Comparison of ENCODE assay signal across 22 cellular contexts in genomic region chr22:47191630-47192105, GRCh38.
A peak's percentile ranks its signal among the peaks of the same experiment; 100 is the strongest.
DNase-seq lines count a peak whose midpoint lies in the region; ATAC-seq, FAIRE-seq and TF ChIP-seq lines count a peak whose summit lies in the region.
"Had no signal": no experiment of that assay in that cellular context is flagged by ENCODE, and none has a peak within 500 bp of the region (broad histone marks: within the 10 kb centered on the region; RNA-seq: fewer than 3 reads in every experiment).

No MANE protein-coding gene starts in this region.

- no peak for TF ChIP-seq RAD21 in HepG2 (CRISPR knock-in tag; IDR thresholded peaks at IDR 0.05)

- WGBS in HepG2 (ENCODE audit: low lambda C conversion rate): 44% methylated on average over 4 of the region's 5 CpGs
- WGBS in right lobe of liver (ENCODE audit: insufficient coverage, low coverage, low lambda C conversion rate, missing lambda C conversion rate): 70% methylated on average over 4 of the region's 5 CpGs

- H3K27ac ChIP-seq in HepG2 (ENCODE audit: extremely low read length, insufficient read depth, low read length) (no peak overlapping the region), right lobe of liver (no peak overlapping the region), astrocyte (ENCODE audit: low read depth, low read length) (no peak overlapping the region)
- no peak overlapping the region for H3K27ac ChIP-seq in effector memory CD4-positive, alpha-beta T cell (ENCODE audit: insufficient read depth, low read length, poor library complexity, severe bottlenecking)
- H3K27ac ChIP-seq: A549; BLaER1 treated with 17β-estradiol and CSF1 and Interleukin-3, amounts not matched to agents 10 nM and 100 nM had no signal

- no peak for TF ChIP-seq CTCF in HepG2 (CRISPR knock-in tag; IDR thresholded peaks at IDR 0.05)
- no peak for TF ChIP-seq CTCF in right lobe of liver (IDR thresholded peaks at IDR 0.05)
- no peak for TF ChIP-seq CTCF in astrocyte (IDR thresholded peaks at IDR 0.05; ENCODE audit: insufficient read depth, low read depth, low read length)
- no peak for TF ChIP-seq CTCF in GM10248 (IDR thresholded peaks at IDR 0.05; ENCODE audit: control extremely low read depth, extremely low read depth, low read depth, missing control alignments)

- in situ Hi-C loops in HepG2 (cut with HindIII; ENCODE audit: extremely low pct_ligation_motif_present, low pct_unique_long_range_greater_than_20kb): no loop called here

- no peak overlapping the region for H3K4me3 ChIP-seq in HepG2 (replicated peaks in 1 of 3; ENCODE audit: insufficient read depth in 1 of 3, low read depth in 2 of 3, low read length in 3 of 3)
- no peak overlapping the region for H3K4me3 ChIP-seq in right lobe of liver
- no peak overlapping the region for H3K4me3 ChIP-seq in astrocyte (ENCODE audit: insufficient read depth, low read depth, low read length)
- H3K4me3 ChIP-seq in effector memory CD4-positive, alpha-beta T cell (ENCODE audit: insufficient read depth, low read depth, low read length, poor library complexity, severe bottlenecking): no peak overlapping the region
- H3K4me3 ChIP-seq: A549; BLaER1 treated with 17β-estradiol and CSF1 and Interleukin-3, amounts not matched to agents 10 nM and 100 nM; HAP-1 had no signal

- H3K79me2 ChIP-seq in HepG2 (ENCODE audit: insufficient read depth, low read length) (no peaks in the 10 kb centered on the region), astrocyte (ENCODE audit: insufficient read depth, low read length) (no peaks in the 10 kb centered on the region)

- FAIRE-seq in HepG2 (lab: Jason Lieb, UNC) (no peak), astrocyte (lab: Jason Lieb, UNC) (no peak)
- FAIRE-seq: A549, GM12892, H54 had no signal

- H4K20me1 ChIP-seq in HepG2 (ENCODE audit: insufficient read depth, low read length) (no peaks in the 10 kb centered on the region), astrocyte (ENCODE audit: insufficient read depth, low read length) (no peaks in the 10 kb centered on the region)

- POLR2A ChIA-PET in HepG2 (lab: Yijun Ruan, JAX) (no interaction called here), GM10248 (lab: Yijun Ruan, JAX) (no interaction called here)

- H3K36me3 ChIP-seq in HepG2 (replicated peaks in 1 of 2; ENCODE audit: control insufficient read depth in 1 of 2, insufficient read depth in 2 of 2, low read length in 2 of 2): no peaks in the 10 kb centered on the region
- H3K36me3 ChIP-seq in right lobe of liver: no peaks in the 10 kb centered on the region
- H3K36me3 ChIP-seq in astrocyte (ENCODE audit: insufficient read depth, low read length): no peaks in the 10 kb centered on the region
- H3K36me3 ChIP-seq in effector memory CD4-positive, alpha-beta T cell (ENCODE audit: control insufficient read depth, insufficient read depth, low read length): no peaks in the 10 kb centered on the region
- H3K36me3 ChIP-seq: BE2C; BLaER1 treated with 17β-estradiol and CSF1 and Interleukin-3, amounts not matched to agents 10 nM and 100 nM; HAP-1 had no signal

- no peaks in the 10 kb centered on the region for H3K4me1 Mint-ChIP-seq in astrocyte (ENCODE audit: low read depth, unreplicated experiment)
- peaks cover 2% of the 10 kb centered on the region for H3K4me1 Mint-ChIP-seq in memory B cell
- H3K4me1 Mint-ChIP-seq: CD14-positive monocyte; CD8-positive, alpha-beta memory T cell had no signal

- no peak for TF ChIP-seq POLR2A in HepG2 (IDR thresholded peaks at IDR 0.05; ENCODE audit: insufficient read depth in 1 of 2, low read depth in 2 of 2, low read length in 2 of 2)
- no peak for TF ChIP-seq POLR2A in right lobe of liver (IDR thresholded peaks at IDR 0.05)

- DNase-seq in HepG2 (ENCODE audit: low spot score): no peak
- DNase-seq in right lobe of liver: no peak
- no peak for DNase-seq in astrocyte (ENCODE audit: low read depth)
- DNase-seq in memory B cell (ENCODE audit: low spot score in 2 of 2): no peak
- no peak for DNase-seq in effector memory CD4-positive, alpha-beta T cell
- DNase-seq in D341Med (ENCODE audit: low spot score): no peak
- DNase-seq in GM10248 (ENCODE audit: extremely low spot score): no peak
- DNase-seq: 8988T, ACHN, AML-193, BE2C, DMS79 treated with DMSO at 0.1 percent for 48 hours, GF-D8, GOT3 had no signal

- intact Hi-C loops in HepG2 (cut with micrococcal nuclease; ENCODE audit: unreplicated experiment) (no loop called here), right lobe of liver (cut with DNase I) (no loop called here)

- peaks cover 7% of the 10 kb centered on the region for H3K9me3 Mint-ChIP-seq in astrocyte (ENCODE audit: unreplicated experiment)
- no peaks in the 10 kb centered on the region for H3K9me3 Mint-ChIP-seq in memory B cell
- H3K9me3 Mint-ChIP-seq: CD4-positive, alpha-beta T cell had no signal

- no peak overlapping the region for H2AFZ ChIP-seq in HepG2 (ENCODE audit: low read length)
- H2AFZ ChIP-seq in astrocyte (ENCODE audit: low read depth, low read length): no peak overlapping the region

- BruUV-seq in HepG2 (replicated peaks; lab: Mats Ljungman, UMichigan): no TSS peak

- H3K9me3 ChIP-seq in HepG2 (ENCODE audit: low read length) (no peaks in the 10 kb centered on the region), right lobe of liver (no peaks in the 10 kb centered on the region), astrocyte (ENCODE audit: insufficient read depth, low read depth, low read length) (no peaks in the 10 kb centered on the region)
- no peaks in the 10 kb centered on the region for H3K9me3 ChIP-seq in effector memory CD4-positive, alpha-beta T cell (ENCODE audit: control insufficient read depth, low read length)
- H3K9me3 ChIP-seq: A549, BE2C, HAP-1 had no signal

- ATAC-seq in HepG2 (no peak), right lobe of liver (no peak), memory B cell (ENCODE audit: low read depth) (no peak)
- ATAC-seq: A549 had no signal

- H3K36me3 Mint-ChIP-seq in astrocyte (ENCODE audit: low read depth, unreplicated experiment) (no peaks in the 10 kb centered on the region), memory B cell (peaks cover 1% of the 10 kb centered on the region)
- H3K36me3 Mint-ChIP-seq: CD14-positive monocyte; CD8-positive, alpha-beta memory T cell had no signal

- no peak overlapping the region for H3K4me3 Mint-ChIP-seq in astrocyte (ENCODE audit: unreplicated experiment)
- no peak overlapping the region for H3K4me3 Mint-ChIP-seq in memory B cell
- H3K4me3 Mint-ChIP-seq: CD14-positive monocyte; CD4-positive, alpha-beta T cell; CD8-positive, alpha-beta memory T cell had no signal

- CTCF ChIA-PET in HepG2 (lab: Yijun Ruan, JAX; ENCODE audit: low intra/inter-chr PET ratio, low total read pairs): no interaction called here
- CTCF ChIA-PET in GM10248 (lab: Yijun Ruan, JAX): no interaction called here

- no peak overlapping the region for H3K9ac ChIP-seq in HepG2 (ENCODE audit: insufficient read depth, low read depth, low read length)
- H3K9ac ChIP-seq in astrocyte (ENCODE audit: low read length): no peak overlapping the region
- H3K9ac ChIP-seq: BLaER1 treated with 17β-estradiol and CSF1 and Interleukin-3, amounts not matched to agents 10 nM and 100 nM had no signal

- H3K27me3 Mint-ChIP-seq in astrocyte (ENCODE audit: low read depth, unreplicated experiment) (peaks cover 16% of the 10 kb centered on the region), memory B cell (no peaks in the 10 kb centered on the region)
- H3K27me3 Mint-ChIP-seq: CD4-positive, alpha-beta T cell had no signal

- H3K27ac Mint-ChIP-seq in astrocyte (ENCODE audit: unreplicated experiment) (peak overlapping the region; percentile 53), memory B cell (peak overlapping the region; percentile 43)
- H3K27ac Mint-ChIP-seq: CD4-positive, alpha-beta T cell; CD8-positive, alpha-beta memory T cell had no signal

- peaks cover 3 to 26% of the 10 kb centered on the region in 2 experiments; a peak in 4 of 5 replicates for H3K27me3 ChIP-seq in HepG2 (ENCODE audit: control insufficient read depth in 1 of 2, insufficient read depth in 2 of 2, low read length in 2 of 2)
- H3K27me3 ChIP-seq in right lobe of liver: no peaks in the 10 kb centered on the region
- no peaks in the 10 kb centered on the region for H3K27me3 ChIP-seq in astrocyte (ENCODE audit: insufficient read depth, low read length)
- H3K27me3 ChIP-seq in effector memory CD4-positive, alpha-beta T cell (replicated peaks; ENCODE audit: control insufficient read depth, insufficient read depth, low read length, poor library complexity, severe bottlenecking): no peaks in the 10 kb centered on the region
- H3K27me3 ChIP-seq: BE2C; BLaER1 treated with 17β-estradiol and CSF1 and Interleukin-3, amounts not matched to agents 10 nM and 100 nM had no signal

- TF ChIP-seq EP300 in HepG2 (IDR thresholded peaks at IDR 0.05; ENCODE audit: low read depth in 2 of 2, low read length in 2 of 2) (no peak), HepG2 (CRISPR knock-in tag; IDR thresholded peaks at IDR 0.05; ENCODE audit: borderline replicate concordance) (no peak)

- H3K4me2 ChIP-seq in HepG2 (ENCODE audit: low read depth, low read length) (no peak overlapping the region), astrocyte (ENCODE audit: low read length) (no peak overlapping the region)
- H3K4me2 ChIP-seq: A549; BLaER1 treated with 17β-estradiol and CSF1 and Interleukin-3, amounts not matched to agents 10 nM and 100 nM had no signal

- H3K4me1 ChIP-seq in HepG2 (ENCODE audit: insufficient read depth, low read length): peaks cover 20% of the 10 kb centered on the region
- no peaks in the 10 kb centered on the region for H3K4me1 ChIP-seq in right lobe of liver
- no peaks in the 10 kb centered on the region for H3K4me1 ChIP-seq in astrocyte (ENCODE audit: insufficient read depth, low read length)
- no peaks in the 10 kb centered on the region for H3K4me1 ChIP-seq in effector memory CD4-positive, alpha-beta T cell (ENCODE audit: control insufficient read depth, insufficient read depth, low read length, poor library complexity, severe bottlenecking)
- H3K4me1 ChIP-seq: A549; BE2C; BLaER1 treated with 17β-estradiol and CSF1 and Interleukin-3, amounts not matched to agents 10 nM and 100 nM; HAP-1 had no signal

TF ChIP-seq in HepG2, 621 proteins besides CTCF, POLR2A, EP300 and RAD21 (continues in another document):
- no peak for TF ChIP-seq ZNF432 (CRISPR knock-in tag; IDR thresholded peaks at IDR 0.05; ENCODE audit: borderline replicate concordance)
- no peak for TF ChIP-seq ZBTB2 (CRISPR knock-in tag; IDR thresholded peaks at IDR 0.05; ENCODE audit: low read depth)
- no peak for TF ChIP-seq EHMT2 (IDR thresholded peaks at IDR 0.05; ENCODE audit: borderline replicate concordance, low read depth, low read length)
